ENCODE assay signal across 12 cellular contexts in the genomic region with DNA sequence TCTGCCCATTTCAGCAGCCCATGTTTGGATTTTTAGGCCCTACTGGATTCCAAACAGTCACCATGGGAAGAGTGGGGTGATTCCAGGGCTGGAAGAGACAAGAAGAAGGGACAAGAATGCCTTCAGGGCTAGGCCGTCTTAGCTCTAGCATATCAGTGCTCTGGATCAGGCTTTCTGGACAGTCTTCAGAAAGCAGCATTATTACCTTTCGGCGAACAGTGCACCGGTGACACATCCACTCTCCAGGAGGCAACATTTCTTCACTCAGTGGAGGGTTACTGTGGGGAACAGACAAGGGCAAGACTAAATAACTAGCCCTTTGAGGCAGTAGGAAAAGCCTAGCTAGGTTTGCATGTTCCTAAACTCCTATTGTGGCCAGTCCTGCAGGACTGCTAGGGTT. TPM values are rescaled to one million over a fixed set of nuclear protein-coding genes. Genes with fewer than 3 reads are reported as not detected.
A peak's percentile ranks its signal among the peaks of the same experiment; 100 is the strongest.
DNase-seq lines count a peak whose midpoint lies in the region; ATAC-seq and TF ChIP-seq lines count a peak whose summit lies in the region.
"Had no signal": no experiment of that assay in that cellular context is flagged by ENCODE, and none has a peak within 500 bp of the region (broad histone marks: within the 10 kb centered on the region; RNA-seq: fewer than 3 reads in every experiment).

No MANE protein-coding gene starts in this region.

- H3K27ac Mint-ChIP-seq in activated naive CD4-positive, alpha-beta T cell treated with anti-CD3 and anti-CD28 coated beads for 36 hours: peak overlapping the region; percentile 76
- H3K27ac Mint-ChIP-seq in activated naive CD8-positive, alpha-beta T cell treated with anti-CD3 and anti-CD28 coated beads, Interleukin-2, amount 50 U/mL, for 24 hours: peak overlapping the region; percentile 88
- H3K27ac Mint-ChIP-seq: neural progenitor cell had no signal

- H3K27ac ChIP-seq in right lobe of liver (peak overlapping the region; percentile 15 to 65 (median 39)), tibial nerve (peak overlapping the region in 3 of 4 donors; percentile 5 to 50 (median 46))
- H3K27ac ChIP-seq: neural progenitor cell had no signal

- no peak overlapping the region for H3K4me3 ChIP-seq in right lobe of liver
- no peak overlapping the region for H3K4me3 ChIP-seq in tibial nerve
- no peak overlapping the region for H3K4me3 ChIP-seq in foreskin fibroblast (ENCODE audit: low read depth in 1 of 2, low read length in 2 of 2)
- H3K4me3 ChIP-seq: heart right ventricle, neural progenitor cell, uterus had no signal

- 95% methylated on average over 3 of the region's 4 CpGs for WGBS in right lobe of liver (ENCODE audit: insufficient coverage, low coverage, low lambda C conversion rate, missing lambda C conversion rate)
- WGBS in tibial nerve, 2 donors: 93 to 96% methylated on average over 4 of the region's 4 CpGs

- H3K27me3 Mint-ChIP-seq in activated naive CD4-positive, alpha-beta T cell treated with anti-CD3 and anti-CD28 coated beads for 36 hours (ENCODE audit: low read depth): no peaks in the 10 kb centered on the region
- no peaks in the 10 kb centered on the region for H3K27me3 Mint-ChIP-seq in activated naive CD8-positive, alpha-beta T cell treated with anti-CD3 and anti-CD28 coated beads, Interleukin-2, amount 50 U/mL, for 24 hours

- ATAC-seq in activated naive CD8-positive, alpha-beta T cell treated with anti-CD3 and anti-CD28 coated beads, Interleukin-2, amount 50 U/mL, for 24 hours: no peak
- no peak for ATAC-seq in right lobe of liver

- TF ChIP-seq CTCF in right lobe of liver (IDR thresholded peaks at IDR 0.05) (no peak), tibial nerve (IDR thresholded peaks at IDR 0.05) (no peak), foreskin fibroblast (IDR thresholded peaks at IDR 0.05; ENCODE audit: low read depth, low read length) (no peak)

- peaks cover 15% of the 10 kb centered on the region for H3K9me3 Mint-ChIP-seq in activated naive CD4-positive, alpha-beta T cell treated with anti-CD3 and anti-CD28 coated beads for 36 hours
- H3K9me3 Mint-ChIP-seq in activated naive CD8-positive, alpha-beta T cell treated with anti-CD3 and anti-CD28 coated beads, Interleukin-2, amount 50 U/mL, for 24 hours: peaks cover 10% of the 10 kb centered on the region
- H3K9me3 Mint-ChIP-seq: neural progenitor cell had no signal

- H3K4me1 ChIP-seq in right lobe of liver (peaks cover 0 to 4% (median 0%) of the 10 kb centered on the region in 4 donors), tibial nerve (peaks cover 0 to 28% (median 2%) of the 10 kb centered on the region in 4 donors)
- H3K4me1 ChIP-seq: neural progenitor cell, uterus had no signal

- H3K27me3 ChIP-seq in right lobe of liver (no peaks in the 10 kb centered on the region), tibial nerve (no peaks in the 10 kb centered on the region)
- H3K27me3 ChIP-seq: heart right ventricle, neural progenitor cell, uterus had no signal

- peaks cover 64% of the 10 kb centered on the region for H3K36me3 Mint-ChIP-seq in activated naive CD4-positive, alpha-beta T cell treated with anti-CD3 and anti-CD28 coated beads for 36 hours (ENCODE audit: low read depth)
- peaks cover 76% of the 10 kb centered on the region for H3K36me3 Mint-ChIP-seq in activated naive CD8-positive, alpha-beta T cell treated with anti-CD3 and anti-CD28 coated beads, Interleukin-2, amount 50 U/mL, for 24 hours (ENCODE audit: low read depth)

- peaks cover 64% of the 10 kb centered on the region for H3K4me1 Mint-ChIP-seq in activated naive CD4-positive, alpha-beta T cell treated with anti-CD3 and anti-CD28 coated beads for 36 hours (ENCODE audit: low read depth)
- peaks cover 66% of the 10 kb centered on the region for H3K4me1 Mint-ChIP-seq in activated naive CD8-positive, alpha-beta T cell treated with anti-CD3 and anti-CD28 coated beads, Interleukin-2, amount 50 U/mL, for 24 hours
- H3K4me1 Mint-ChIP-seq: neural progenitor cell had no signal

- TF ChIP-seq POLR2A in right lobe of liver (IDR thresholded peaks at IDR 0.05) (no peak), tibial nerve (IDR thresholded peaks at IDR 0.05) (no peak)

- H3K36me3 ChIP-seq in right lobe of liver (peaks cover 0 to 35% (median 11%) of the 10 kb centered on the region in 4 donors), tibial nerve (peaks cover 0 to 68% (median 0%) of the 10 kb centered on the region in 3 donors)
- H3K36me3 ChIP-seq: uterus had no signal

- no peak for TF ChIP-seq EP300 in tibial nerve (IDR thresholded peaks at IDR 0.05)

- CTCF ChIA-PET in activated naive CD4-positive, alpha-beta T cell treated with anti-CD3 and anti-CD28 coated beads for 36 hours (lab: Charles Lee): interaction anchor here (1.0 to 3.8 kb wide), 7 partner anchors 8 to 200 kb away, joined by 3 to 16 read pairs (median 3); no protein-coding TSS in a partner anchor

- no peak overlapping the region for H3K4me3 Mint-ChIP-seq in activated naive CD4-positive, alpha-beta T cell treated with anti-CD3 and anti-CD28 coated beads for 36 hours
- no peak overlapping the region for H3K4me3 Mint-ChIP-seq in activated naive CD8-positive, alpha-beta T cell treated with anti-CD3 and anti-CD28 coated beads, Interleukin-2, amount 50 U/mL, for 24 hours
- H3K4me3 Mint-ChIP-seq: neural progenitor cell had no signal

- H3K9me3 ChIP-seq in right lobe of liver (no peaks in the 10 kb centered on the region), tibial nerve (peaks cover 0 to 5% (median 0%) of the 10 kb centered on the region in 4 donors)
- H3K9me3 ChIP-seq: uterus had no signal

- intact Hi-C loops in activated naive CD4-positive, alpha-beta T cell treated with anti-CD3 and anti-CD28 coated beads for 36 hours (cut with micrococcal nuclease): loop anchor here (1.0 to 2.0 kb wide), 5 partner anchors 23 to 198 kb away; a partner anchor contains a TSS
- intact Hi-C loops in right lobe of liver (cut with DNase I): no loop called here

- no peak for DNase-seq in activated naive CD4-positive, alpha-beta T cell treated with anti-CD3 and anti-CD28 coated beads for 36 hours
- DNase-seq in activated naive CD4-positive, alpha-beta T cell (lab: John Stamatoyannopoulos, UW): no peak
- DNase-seq in activated naive CD8-positive, alpha-beta T cell treated with anti-CD3 and anti-CD28 coated beads, Interleukin-2, amount 50 U/mL, for 24 hours: no peak
- DNase-seq in right lobe of liver (no peak), tibial nerve (ENCODE audit: low spot score in 2 of 2) (no peak), foreskin fibroblast (no peak), HCEC 1CT (no peak), germinal center (ENCODE audit: low spot score) (no peak)
- DNase-seq: heart right ventricle, NCI-H1694, uterus had no signal

RNA-seq across cellular contexts. Expression of a gene that starts 23.9 kb away (rescaled TPM):
- 10 to 100 TPM; 20.1 to 20.9 TPM for total RNA-seq in activated naive CD4-positive, alpha-beta T cell treated with anti-CD3 and anti-CD28 coated beads for 36 hours
- 10 to 100 TPM in 3 of 6 experiments, 1 to 10 TPM in 3; 3.4 to 27.4 (median 8.8) TPM for total RNA-seq in right lobe of liver
- total RNA-seq in tibial nerve: 10 to 100 TPM in 1 of 4 donors, 1 to 10 TPM in 3; 2.4 to 21.9 (median 8.8) TPM

RNA-seq across cellular contexts. Expression of a gene that starts 24.5 kb away (rescaled TPM):
- total RNA-seq in activated naive CD4-positive, alpha-beta T cell treated with anti-CD3 and anti-CD28 coated beads for 36 hours: 10 to 100 TPM; 52.8 to 56.7 TPM
- total RNA-seq in right lobe of liver: 10 to 100 TPM; 13.0 to 33.1 (median 17.4) TPM
- 10 to 100 TPM; 45.7 to 95.1 (median 49.6) TPM for total RNA-seq in tibial nerve

RNA-seq across cellular contexts. Expression of a gene that starts 29.3 kb away (rescaled TPM):
- 10 to 100 TPM; 66.0 to 71.5 TPM for total RNA-seq in activated naive CD4-positive, alpha-beta T cell treated with anti-CD3 and anti-CD28 coated beads for 36 hours
- total RNA-seq in right lobe of liver (100 to 1,000 TPM in 1 of 6 experiments, 10 to 100 TPM in 5; 64.9 to 131 (median 82.8) TPM), tibial nerve (10 to 100 TPM; 54.8 to 84.9 (median 65.2) TPM)
